16 cellular contexts compared by ENCODE assay signal in genomic region chr7:130409067-130409721, GRCh38. TPM values are rescaled to one million over a fixed set of nuclear protein-coding genes. Genes with fewer than 3 reads are reported as not detected.
A peak's percentile ranks its signal among the peaks of the same experiment; 100 is the strongest.
DNase-seq lines count a peak whose midpoint lies in the region; ATAC-seq, FAIRE-seq and TF ChIP-seq lines count a peak whose summit lies in the region.
"Had no signal": no experiment of that assay in that cellular context is flagged by ENCODE, and none has a peak within 500 bp of the region (broad histone marks: within the 10 kb centered on the region; RNA-seq: fewer than 3 reads in every experiment).

No MANE protein-coding gene starts in this region.

- peak; percentile 41 for ATAC-seq in omental fat pad (ENCODE audit: low FRiP score)
- ATAC-seq in HG03521 (IDR thresholded peaks at IDR 0.05; ENCODE audit: unreplicated experiment), result no peak
- no peak for ATAC-seq in activated CD4-positive, CD25-positive, alpha-beta regulatory T cell treated with anti-CD3 and anti-CD28 coated beads, Interleukin-2, amount 50 U/mL, for 24 hours
- ATAC-seq in GM19328 (IDR thresholded peaks at IDR 0.05; ENCODE audit: unreplicated experiment), result no peak
- ATAC-seq in HG02840 (IDR thresholded peaks at IDR 0.05; ENCODE audit: low FRiP score, unreplicated experiment), result no peak
- ATAC-seq: esophagus mucosa; HepG2; stimulated activated naive CD8-positive, alpha-beta T cell treated with anti-CD3 and anti-CD28 coated beads, Interleukin-15, Interleukin-2, amounts not matched to agents 100 U/mL and 50 U/mL, for 24 hours had no signal

- TF ChIP-seq CTCF in choroid plexus epithelial cell (conservative IDR thresholded peaks at IDR 0.05; ENCODE audit: low read depth, low read length) (no peak), omental fat pad (IDR thresholded peaks at IDR 0.05) (no peak)

- DNase-seq in H54 (ENCODE audit: insufficient read length, low spot score) (no peak), NCI-H2171 treated with DMSO at 0.1 percent for 48 hours (lab: John Stamatoyannopoulos, UW) (peak; percentile 81), choroid plexus epithelial cell (ENCODE audit: low read depth) (peak; percentile 74), omental fat pad (ENCODE audit: low spot score) (no peak)
- DNase-seq: activated CD4-positive, CD25-positive, alpha-beta regulatory T cell; CD4-positive, CD25-positive, alpha-beta regulatory T cell; stimulated activated naive CD8-positive, alpha-beta T cell treated with anti-CD3 and anti-CD28 coated beads, Interleukin-15, Interleukin-2, amounts not matched to agents 100 U/mL and 50 U/mL, for 24 hours had no signal

- FAIRE-seq in H54 (lab: Jason Lieb, UNC), result peak; percentile 91
- FAIRE-seq: HepG2 had no signal

- no peak for TF ChIP-seq POLR2A in H54 (IDR thresholded peaks at IDR 0.05; ENCODE audit: low read depth, low read length)

- H3K4me3 ChIP-seq in choroid plexus epithelial cell (ENCODE audit: low read depth, low read length), result no peak overlapping the region
- H3K4me3 ChIP-seq: PC-9, skin epidermis had no signal

RNA-seq across cellular contexts. Expression of gene CPA1, which starts 28.9 kb away (rescaled TPM):
- total RNA-seq in omental fat pad, result 1 to 10 TPM in 3 of 4 donors, not detected in 1; 2.0 to 4.5 (median 2.3) TPM
- total RNA-seq: CD4-positive, CD25-positive, alpha-beta regulatory T cell; cerebellum; esophagus mucosa; PC-9 had no signal

RNA-seq across cellular contexts. Expression of gene CEP41, which starts 31.6 kb away (rescaled TPM):
- total RNA-seq in omental fat pad, result 10 to 100 TPM in 1 of 4 donors, 1 to 10 TPM in 3; 6.8 to 11.8 (median 8.5) TPM

Comparison
In these comparisons a context has a peak if more than half of its experiments do, and no peak if none do; other contexts are left out.
1. DNase-seq: peak in NCI-H2171 treated with DMSO at 0.1 percent for 48 hours (single experiment) and choroid plexus epithelial cell (single experiment); none in H54 (single experiment) and omental fat pad (single experiment).